ENCODE assay signal across 17 cellular contexts in genomic region chr7:14825909-14826308, GRCh38.
A peak's percentile ranks its signal among the peaks of the same experiment; 100 is the strongest.
DNase-seq lines count a peak whose midpoint lies in the region; ATAC-seq, FAIRE-seq and TF ChIP-seq lines count a peak whose summit lies in the region.
"Had no signal": no experiment of that assay in that cellular context is flagged by ENCODE, and none has a peak within 500 bp of the region (broad histone marks: within the 10 kb centered on the region; RNA-seq: fewer than 3 reads in every experiment).

No MANE protein-coding gene starts in this region.

- no peak for ATAC-seq in GM23338
- ATAC-seq: HCT116 had no signal

- H4K20me1 ChIP-seq in GM23338 (replicated peaks; ENCODE audit: insufficient read depth) = no peaks in the 10 kb centered on the region
- H4K20me1 ChIP-seq: BLaER1 treated with 17β-estradiol and CSF1 and Interleukin-3, amounts not matched to agents 10 nM and 100 nM had no signal

- no peak overlapping the region for H3K4me3 Mint-ChIP-seq in GM23338
- H3K4me3 Mint-ChIP-seq: CD4-positive, CD25-positive, alpha-beta regulatory T cell had no signal

- H3F3A ChIP-seq in GM23338 (replicated peaks; ENCODE audit: low read depth) = no peaks in the 10 kb centered on the region

- H3K4me3 ChIP-seq in GM23338 (no peak overlapping the region), bronchial epithelial cell (ENCODE audit: low read depth, low read length) (no peak overlapping the region), thyroid gland (replicated peaks in 1 of 3) (no peak overlapping the region), uterus (no peak overlapping the region)
- H3K4me3 ChIP-seq: BLaER1 treated with 17β-estradiol and CSF1 and Interleukin-3, amounts not matched to agents 10 nM and 100 nM had no signal

- H2AFZ ChIP-seq in GM23338 = no peak overlapping the region

- TF ChIP-seq POLR2A in thyroid gland (IDR thresholded peaks at IDR 0.05) (no peak), uterus (IDR thresholded peaks at IDR 0.05) (no peak)

- 43 to 50% methylated on average over 8 of the region's 8 CpGs for WGBS in thyroid gland, 2 donors

- H3K27ac Mint-ChIP-seq in GM23338 = 0 out of 2 replicates have a peak overlapping the region, but pooled peaks have one; percentile 66
- H3K27ac Mint-ChIP-seq: CD4-positive, CD25-positive, alpha-beta regulatory T cell had no signal

- H3K27me3 ChIP-seq in GM23338 (ENCODE audit: insufficient read depth) (no peaks in the 10 kb centered on the region), bronchial epithelial cell (ENCODE audit: control insufficient read depth, insufficient read depth, low read length) (no peaks in the 10 kb centered on the region), thyroid gland (no peaks in the 10 kb centered on the region), uterus (no peaks in the 10 kb centered on the region)
- H3K27me3 ChIP-seq: BLaER1 treated with 17β-estradiol and CSF1 and Interleukin-3, amounts not matched to agents 10 nM and 100 nM had no signal

- H3K9me3 ChIP-seq in thyroid gland = no peaks in the 10 kb centered on the region
- H3K9me3 ChIP-seq in uterus = no peaks in the 10 kb centered on the region
- H3K9me3 ChIP-seq: BLaER1 treated with 17β-estradiol and CSF1 and Interleukin-3, amounts not matched to agents 10 nM and 100 nM had no signal

- H3K79me2 ChIP-seq in GM23338 (replicated peaks; ENCODE audit: insufficient read depth) = no peaks in the 10 kb centered on the region

- H3K27ac ChIP-seq in GM23338 (ENCODE audit: low read depth) (no peak overlapping the region), thyroid gland (no peak overlapping the region), uterus (no peak overlapping the region)
- H3K27ac ChIP-seq: BLaER1 treated with 17β-estradiol and CSF1 and Interleukin-3, amounts not matched to agents 10 nM and 100 nM had no signal

- intact Hi-C loops in thyroid gland (cut with DNase I) = no loop called here
- intact Hi-C loops in uterus (cut with DNase I; ENCODE audit: low total_unique reads) = no loop called here

- H3K27me3 Mint-ChIP-seq in GM23338 (ENCODE audit: insufficient read depth, low read depth, poor library complexity) = peaks cover 1% of the 10 kb centered on the region
- H3K27me3 Mint-ChIP-seq: CD4-positive, CD25-positive, alpha-beta regulatory T cell had no signal

- peaks cover 1% of the 10 kb centered on the region; the same call in 2 of the 3 replicates for H3K36me3 Mint-ChIP-seq in GM23338 (ENCODE audit: low read depth)
- H3K36me3 Mint-ChIP-seq: CD4-positive, CD25-positive, alpha-beta regulatory T cell had no signal

- H3K9me2 ChIP-seq in GM23338 (ENCODE audit: insufficient read depth) = no peaks in the 10 kb centered on the region

- H3K4me1 Mint-ChIP-seq in GM23338 = peaks cover 9% of the 10 kb centered on the region; the same call in 1 of the 3 replicates
- H3K4me1 Mint-ChIP-seq: CD4-positive, CD25-positive, alpha-beta regulatory T cell had no signal

- no peaks in the 10 kb centered on the region for H3K4me1 ChIP-seq in GM23338 (ENCODE audit: insufficient read depth)
- no peaks in the 10 kb centered on the region for H3K4me1 ChIP-seq in thyroid gland
- H3K4me1 ChIP-seq in uterus = no peaks in the 10 kb centered on the region
- H3K4me1 ChIP-seq: BLaER1 treated with 17β-estradiol and CSF1 and Interleukin-3, amounts not matched to agents 10 nM and 100 nM had no signal

- no peak overlapping the region for H3K4me2 ChIP-seq in GM23338
- H3K4me2 ChIP-seq: BLaER1 treated with 17β-estradiol and CSF1 and Interleukin-3, amounts not matched to agents 10 nM and 100 nM had no signal

- TF ChIP-seq CTCF in GM23338 (conservative IDR thresholded peaks at IDR 0.05; ENCODE audit: low read depth in 2 of 2) (no peak), bronchial epithelial cell (IDR thresholded peaks at IDR 0.05; ENCODE audit: insufficient read depth, low read length, severe bottlenecking) (no peak), thyroid gland (IDR thresholded peaks at IDR 0.05) (no peak), uterus (IDR thresholded peaks at IDR 0.05) (no peak)

- peak; percentile 12 for DNase-seq in NCI-H510A treated with DMSO at 0.1 percent for 48 hours (lab: John Stamatoyannopoulos, UW)
- DNase-seq in NCI-H510A (lab: John Stamatoyannopoulos, UW) = no peak
- DNase-seq in GM23338 (ENCODE audit: low spot score) = no peak
- peak; percentile 23 for DNase-seq in bronchial epithelial cell (ENCODE audit: low read depth)
- peak; percentile 11 to 29 for DNase-seq in thyroid gland
- no peak for DNase-seq in NCI-H446 treated with DMSO at 0.1 percent for 48 hours (lab: John Stamatoyannopoulos, UW)
- no peak for DNase-seq in uterus
- DNase-seq in NOMO-1 (lab: John Stamatoyannopoulos, UW; ENCODE audit: unreplicated experiment in 2 of 2) = no peak
- DNase-seq: ACHN; CD4-positive, CD25-positive, alpha-beta regulatory T cell; DND-41; GDM1 had no signal

- H3K36me3 ChIP-seq in GM23338 (ENCODE audit: insufficient read depth) = no peaks in the 10 kb centered on the region
- no peaks in the 10 kb centered on the region for H3K36me3 ChIP-seq in bronchial epithelial cell (ENCODE audit: control insufficient read depth, insufficient read depth, low read length)
- H3K36me3 ChIP-seq in thyroid gland = no peaks in the 10 kb centered on the region
- H3K36me3 ChIP-seq in uterus = no peaks in the 10 kb centered on the region
- H3K36me3 ChIP-seq: BLaER1 treated with 17β-estradiol and CSF1 and Interleukin-3, amounts not matched to agents 10 nM and 100 nM had no signal

- 0 out of 3 replicates have a peak, but pooled peaks cover 2% of the 10 kb centered on the region for H3K9me3 Mint-ChIP-seq in GM23338

- no peak for FAIRE-seq in bronchial epithelial cell (lab: Jason Lieb, UNC)
- FAIRE-seq: GM12892, GM19239, H54 had no signal

TF ChIP-seq in GM23338, 12 proteins besides CTCF, POLR2A, EP300 and RAD21:
- no peak for TF ChIP-seq POLR2AphosphoS5 (IDR thresholded peaks at IDR 0.05; ENCODE audit: low read depth)
- TF ChIP-seq CREB1 (CRISPR knock-in tag; IDR thresholded peaks at IDR 0.05; ENCODE audit: low read depth) = no peak
- no peak for TF ChIP-seq JUNB (IDR thresholded peaks at IDR 0.05; ENCODE audit: unreplicated experiment)
- TF ChIP-seq EZH2 (IDR thresholded peaks at IDR 0.05; ENCODE audit: low read depth, unreplicated experiment) = no peak
- TF ChIP-seq ZNF114 (CRISPR knock-in tag; IDR thresholded peaks at IDR 0.05) = no peak
- no peak for TF ChIP-seq ZNF331 (CRISPR knock-in tag; IDR thresholded peaks at IDR 0.05; ENCODE audit: low read depth)
- no peak for TF ChIP-seq EZH2phosphoT487 (IDR thresholded peaks at IDR 0.05; ENCODE audit: unreplicated experiment)
- TF ChIP-seq REST (IDR thresholded peaks at IDR 0.05; ENCODE audit: unreplicated experiment) = no peak

Comparison
In these comparisons a context has a peak if more than half of its experiments do, and no peak if none do; other contexts are left out.
1. DNase-seq: peak in NCI-H510A treated with DMSO at 0.1 percent for 48 hours (single experiment), bronchial epithelial cell (single experiment) and thyroid gland (2 of 2); none in NCI-H510A (single experiment), GM23338 (single experiment), NCI-H446 treated with DMSO at 0.1 percent for 48 hours (single experiment), uterus (0 of 2) and NOMO-1 (0 of 2).